ENCODE assay signal across 1 cellular context in the genomic region with DNA sequence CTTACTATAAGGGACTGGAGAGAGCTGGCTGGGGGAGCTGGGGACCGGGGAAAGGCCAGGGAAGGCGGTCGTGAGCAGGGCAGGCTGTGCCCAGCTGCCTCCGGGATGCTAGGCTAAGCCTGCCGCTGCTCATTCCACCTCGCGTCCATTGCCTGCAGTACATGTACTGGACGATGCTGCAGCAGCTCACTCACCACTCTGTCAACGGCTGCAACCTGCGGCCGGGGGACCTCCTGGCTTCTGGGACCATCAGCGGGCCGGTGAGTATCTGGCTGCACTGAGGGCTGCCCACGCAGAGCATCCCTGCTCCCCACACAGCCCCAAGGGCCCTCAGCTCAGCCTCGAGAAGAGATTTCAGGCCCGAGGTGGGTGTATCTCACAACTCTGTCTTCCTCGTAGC.
TF ChIP-seq lines count a peak whose summit lies in the region.

No MANE protein-coding gene starts in this region.

TF ChIP-seq in IMR-90, 13 proteins besides CTCF, POLR2A, EP300 and RAD21 (continued from another document):
- no peak for TF ChIP-seq BHLHE40 (IDR thresholded peaks at IDR 0.05; ENCODE audit: low read depth, low read length)
- TF ChIP-seq CHD1 (IDR thresholded peaks at IDR 0.05; ENCODE audit: low read depth, low read length), result no peak
- no peak for TF ChIP-seq MXI1 (IDR thresholded peaks at IDR 0.05; ENCODE audit: borderline replicate concordance, low read depth, low read length)
